Comparison of ENCODE assay signal across 8 cellular contexts in the genomic region with DNA sequence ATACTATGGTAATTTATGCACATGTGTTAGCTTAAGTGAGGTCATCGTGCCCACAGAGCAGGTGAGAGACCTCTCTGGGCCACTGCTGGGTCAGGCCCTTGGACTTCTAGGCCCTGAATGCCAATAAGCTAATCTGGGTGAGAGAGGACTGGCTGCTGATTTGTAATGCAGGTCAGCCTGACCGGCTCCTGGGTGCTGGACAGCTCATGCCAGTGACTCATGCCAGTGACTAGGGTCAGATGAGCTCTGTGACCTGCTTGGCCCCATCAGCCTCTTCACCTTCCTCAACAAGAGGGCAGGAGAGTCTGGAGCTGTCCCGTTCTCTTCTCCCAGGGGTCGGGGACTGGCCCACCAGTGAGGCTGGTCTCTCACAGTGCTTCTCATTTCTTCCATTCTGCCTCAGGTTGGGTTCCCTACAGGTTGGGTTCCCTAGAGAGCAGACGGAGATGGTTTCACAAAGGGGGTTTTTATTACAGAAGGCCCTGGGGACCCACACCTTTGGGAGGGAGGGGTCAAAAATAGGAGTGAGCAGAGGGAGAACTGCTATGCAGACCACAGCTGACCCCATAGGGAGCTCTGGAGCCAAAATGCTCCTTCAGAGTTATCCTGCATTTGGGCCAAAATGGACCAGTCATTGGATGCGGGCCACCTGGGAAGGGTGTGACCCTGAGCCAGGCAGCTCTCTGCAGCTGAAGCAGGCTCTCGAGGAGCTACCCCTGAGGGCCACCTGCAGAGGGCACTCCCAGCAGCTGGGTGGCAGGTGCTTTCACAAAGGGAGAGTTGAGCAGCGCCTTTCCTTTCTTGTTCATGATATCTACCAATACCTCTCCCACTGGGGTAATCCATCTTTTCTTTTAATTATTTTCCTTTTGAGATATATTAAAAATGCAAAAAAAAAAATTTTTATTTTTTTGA. TPM values are rescaled to one million over a fixed set of nuclear protein-coding genes. Genes with fewer than 3 reads are reported as not detected.
DNase-seq lines count a peak whose midpoint lies in the region; ATAC-seq and TF ChIP-seq lines count a peak whose summit lies in the region.
"Had no signal": no experiment of that assay in that cellular context is flagged by ENCODE, and none has a peak within 500 bp of the region (broad histone marks: within the 10 kb centered on the region; RNA-seq: fewer than 3 reads in every experiment).

No MANE protein-coding gene starts in this region.

- DNase-seq in GDM1 (lab: John Stamatoyannopoulos, UW) (peak; percentile 29), LNCaP clone FGC (ENCODE audit: low read depth) (no peak), UCSD-AML1 (lab: John Stamatoyannopoulos, UW; ENCODE audit: unreplicated experiment) (peak; percentile 54), mucosa of descending colon (peak in 2 of 3 donors; percentile 32 to 51), NOMO-1 treated with dmso at 0.1 percent for 144 hours (lab: John Stamatoyannopoulos, UW; ENCODE audit: unreplicated experiment) (no peak), dorsolateral prefrontal cortex (no peak), prostate gland (ENCODE audit: low spot score) (no peak)

- 87% methylated on average over 8 of the region's 8 CpGs for WGBS in prostate gland

- peaks cover 12% of the 10 kb centered on the region for H3K4me1 ChIP-seq in mucosa of descending colon (ENCODE audit: low read depth)
- H3K4me1 ChIP-seq in prostate gland (replicated peaks) = no peaks in the 10 kb centered on the region

- H3K36me3 ChIP-seq in mucosa of descending colon (ENCODE audit: low read depth) (no peaks in the 10 kb centered on the region), prostate gland (no peaks in the 10 kb centered on the region)

- no peak overlapping the region for H3K27ac ChIP-seq in dorsolateral prefrontal cortex
- H3K27ac ChIP-seq in prostate gland = no peak overlapping the region

- H3K9me3 ChIP-seq in mucosa of descending colon (no peaks in the 10 kb centered on the region), prostate gland (no peaks in the 10 kb centered on the region)

- H3K27me3 ChIP-seq in dorsolateral prefrontal cortex (peaks cover 0 to 30% (median 20%) of the 10 kb centered on the region in 45 donors), prostate gland (replicated peaks; ENCODE audit: insufficient read depth) (no peaks in the 10 kb centered on the region)

- peak; percentile 57 for ATAC-seq in mucosa of descending colon

- TF ChIP-seq POLR2A in prostate gland (IDR thresholded peaks at IDR 0.05) = no peak

- H3K4me3 ChIP-seq in LNCaP clone FGC (ENCODE audit: low read depth, low read length) (no peak overlapping the region), mucosa of descending colon (no peak overlapping the region), dorsolateral prefrontal cortex (no peak overlapping the region), prostate gland (no peak overlapping the region)

- 0 out of 2 replicates have a peak, but pooled peaks have one; percentile 3 for TF ChIP-seq CTCF in LNCaP clone FGC (IDR thresholded peaks at IDR 0.05; ENCODE audit: control insufficient read depth, extremely low read depth, insufficient read depth)
- peak; percentile 12 for TF ChIP-seq CTCF in mucosa of descending colon (IDR thresholded peaks at IDR 0.05)
- TF ChIP-seq CTCF in dorsolateral prefrontal cortex (IDR thresholded peaks at IDR 0.05 in 54 of 56, conservative IDR thresholded peaks at IDR 0.05 in 2 of 56; ENCODE audit: low read depth in 1 of 56, partially characterized antibody in 56 of 56) = no peak
- TF ChIP-seq CTCF in prostate gland (IDR thresholded peaks at IDR 0.05) = no peak

- intact Hi-C loops in mucosa of descending colon (cut with DNase I, micrococcal nuclease) (no loop called here), dorsolateral prefrontal cortex (cut with DNase I) (no loop called here), prostate gland (cut with DNase I) (no loop called here)

RNA-seq across cellular contexts. Expression of gene OXT, which starts 2.2 kb away (rescaled TPM):
- total RNA-seq in mucosa of descending colon = under 1 TPM in 1 of 3 donors, not detected in 2; 0.66 TPM
- total RNA-seq in dorsolateral prefrontal cortex = 1 to 10 TPM in 7 of 120 experiments, not detected in 113; 1.1 to 2.0 (median 1.8) TPM
- 1 to 10 TPM in 1 of 2 donors, not detected in 1; 9.8 TPM for total RNA-seq in prostate gland
- total RNA-seq: pulmonary artery endothelial cell had no signal

RNA-seq across cellular contexts. Expression of gene AVP, which starts 15.3 kb away (rescaled TPM):
- total RNA-seq in mucosa of descending colon (not detected), dorsolateral prefrontal cortex (1 to 10 TPM in 5 of 120 experiments, under 1 TPM in 5, not detected in 110; 0.80 to 1.4 (median 1.0) TPM), prostate gland (1 to 10 TPM in 1 of 2 donors, not detected in 1; 3.1 TPM)
- total RNA-seq: pulmonary artery endothelial cell had no signal

RNA-seq across cellular contexts. Expression of gene MRPS26, which starts 23.4 kb away (rescaled TPM):
- total RNA-seq in mucosa of descending colon (10 to 100 TPM; 29.6 to 47.9 (median 32.9) TPM), dorsolateral prefrontal cortex (10 to 100 TPM; 31.6 to 66.0 (median 49.9) TPM), prostate gland (100 to 1,000 TPM in 1 of 2 donors, 10 to 100 TPM in 1; 75.8 to 129 TPM)

RNA-seq across cellular contexts. Expression of gene GNRH2, which starts 25.8 kb away (rescaled TPM):
- total RNA-seq in mucosa of descending colon (1 to 10 TPM in 1 of 3 donors, not detected in 2; 1.1 TPM), dorsolateral prefrontal cortex (1 to 10 TPM in 85 of 120 experiments, under 1 TPM in 15, not detected in 20; 0.54 to 6.0 (median 1.8) TPM), prostate gland (not detected)
- total RNA-seq: pulmonary artery endothelial cell had no signal

Comparison
In these comparisons a context has a peak if more than half of its experiments do, and no peak if none do; other contexts are left out.
1. DNase-seq: peak in GDM1 (single experiment), UCSD-AML1 (single experiment) and mucosa of descending colon (2 of 3); none in LNCaP clone FGC (single experiment), NOMO-1 treated with dmso at 0.1 percent for 144 hours (single experiment), dorsolateral prefrontal cortex (0 of 10) and prostate gland (single experiment).
2. CTCF ChIP-seq: peak in LNCaP clone FGC (single experiment) and mucosa of descending colon (single experiment); none in dorsolateral prefrontal cortex (0 of 56) and prostate gland (0 of 4).